Comparison of ENCODE assay signal across 12 cellular contexts in genomic region chr19:5030822-5031221, GRCh38.
DNase-seq lines count a peak whose midpoint lies in the region; TF ChIP-seq lines count a peak whose summit lies in the region.
"Had no signal": no experiment of that assay in that cellular context is flagged by ENCODE, and none has a peak within 500 bp of the region (broad histone marks: within the 10 kb centered on the region; RNA-seq: fewer than 3 reads in every experiment).

No MANE protein-coding gene starts in this region.

- H3K4me1 Mint-ChIP-seq in IgD-negative memory B cell, result peaks cover 4 to 12% (median 4%) of the 10 kb centered on the region in 3 donors
- peaks cover 47% of the 10 kb centered on the region for H3K4me1 Mint-ChIP-seq in chondrocyte (ENCODE audit: low read depth)
- no peaks in the 10 kb centered on the region for H3K4me1 Mint-ChIP-seq in activated naive CD4-positive, alpha-beta T cell treated with anti-CD3 and anti-CD28 coated beads, Interleukin-2, amount 10 ng/mL, durations not matched to agents 7 days and 5 days

- H3K27me3 Mint-ChIP-seq in IgD-negative memory B cell, result no peaks in the 10 kb centered on the region
- no peaks in the 10 kb centered on the region for H3K27me3 Mint-ChIP-seq in chondrocyte (ENCODE audit: low read depth)
- H3K27me3 Mint-ChIP-seq in activated naive CD4-positive, alpha-beta T cell treated with anti-CD3 and anti-CD28 coated beads, Interleukin-2, amount 10 ng/mL, durations not matched to agents 7 days and 5 days, result no peaks in the 10 kb centered on the region
- H3K27me3 Mint-ChIP-seq: stimulated activated naive CD8-positive, alpha-beta T cell treated with anti-CD3 and anti-CD28 coated beads, Interleukin-15, amount 100 ng/mL, for 72 hours; type B pancreatic cell had no signal

- WGBS in neuronal stem cell (ENCODE audit: extremely low coverage in 2 of 2, insufficient read length in 2 of 2, insufficient replicate concordance in 1 of 2), 2 donors, result no CpG with 5 or more reads among the region's 13 CpGs

- H4K20me1 ChIP-seq in BLaER1, result peaks cover 100% of the 10 kb centered on the region

- H3K27ac Mint-ChIP-seq in IgD-negative memory B cell (peak overlapping the region; percentile 52 to 83 (median 67)), chondrocyte (ENCODE audit: unreplicated experiment) (no peak overlapping the region)
- H3K27ac Mint-ChIP-seq in activated naive CD4-positive, alpha-beta T cell treated with anti-CD3 and anti-CD28 coated beads, Interleukin-2, amount 10 ng/mL, durations not matched to agents 7 days and 5 days, result no peak overlapping the region
- H3K27ac Mint-ChIP-seq: stimulated activated naive CD8-positive, alpha-beta T cell treated with anti-CD3 and anti-CD28 coated beads, Interleukin-15, amount 100 ng/mL, for 72 hours; type B pancreatic cell had no signal

- H3K36me3 ChIP-seq in BLaER1 (peaks cover 52% of the 10 kb centered on the region), neuronal stem cell (replicated peaks in 1 of 2; ENCODE audit: control insufficient read depth in 2 of 2, insufficient read depth in 2 of 2, low read length in 2 of 2) (peaks cover 9 to 31% of the 10 kb centered on the region in 2 donors)

- H3K4me2 ChIP-seq in BLaER1 (peak overlapping the region; percentile 82), neuronal stem cell (ENCODE audit: insufficient read depth, low read length, poor library complexity, severe bottlenecking) (no peak overlapping the region)

- peak overlapping the region; percentile 74 for H3K23ac ChIP-seq in neuronal stem cell (ENCODE audit: low read depth, low read length, poor library complexity)

- H3K14ac ChIP-seq in neuronal stem cell (ENCODE audit: low read length), result peak overlapping the region; percentile 49

- H2BK5ac ChIP-seq in neuronal stem cell (ENCODE audit: low read length), result no peak overlapping the region

- 0 out of 2 replicates have a peak overlapping the region, but pooled peaks have one; percentile 10 for H3K9ac ChIP-seq in BLaER1
- peak overlapping the region; percentile 73 for H3K9ac ChIP-seq in neuronal stem cell (ENCODE audit: low read depth, low read length, poor library complexity)
- H3K9ac ChIP-seq: GM23248 had no signal

- CTCF ChIA-PET in activated naive CD4-positive, alpha-beta T cell treated with anti-CD3 and anti-CD28 coated beads, Interleukin-2, amount 10 ng/mL, durations not matched to agents 7 days and 5 days (lab: Charles Lee), result interaction anchor here (0.7 to 7.6 kb wide), 13 partner anchors 14 to 226 kb away, joined by 3 to 74 read pairs (median 7); partner anchors contain the start of gene PLIN3

- no peak for TF ChIP-seq CTCF in chondrocyte (IDR thresholded peaks at IDR 0.05)

- H2AK5ac ChIP-seq in neuronal stem cell (ENCODE audit: low read depth, low read length), result peak overlapping the region; percentile 97

- H3K4ac ChIP-seq in neuronal stem cell (ENCODE audit: low read length), result no peak overlapping the region

- peaks cover 31% of the 10 kb centered on the region for H3K79me1 ChIP-seq in neuronal stem cell (ENCODE audit: low read depth, low read length)

- H3K4me3 ChIP-seq in BLaER1 (no peak overlapping the region), neuronal stem cell (ENCODE audit: low read length in 2 of 2) (no peak overlapping the region)
- H3K4me3 ChIP-seq: GM23248 had no signal

- H2BK120ac ChIP-seq in neuronal stem cell (ENCODE audit: low read depth, low read length), result peak overlapping the region; percentile 41

- no peak overlapping the region for H2AFZ ChIP-seq in neuronal stem cell (ENCODE audit: low read length)
- H2AFZ ChIP-seq: GM23248 had no signal

- H3K27me3 ChIP-seq in BLaER1, result no peaks in the 10 kb centered on the region
- H3K27me3 ChIP-seq in neuronal stem cell (ENCODE audit: control insufficient read depth in 3 of 3, insufficient read depth in 3 of 3, low read depth in 1 of 3, low read length in 3 of 3), result no peaks in the 10 kb centered on the region

- peaks cover 70% of the 10 kb centered on the region for H3K4me1 ChIP-seq in BLaER1
- peaks cover 7 to 8% of the 10 kb centered on the region in 2 donors for H3K4me1 ChIP-seq in neuronal stem cell (ENCODE audit: control insufficient read depth in 2 of 2, insufficient read depth in 1 of 2, low read depth in 1 of 2, low read length in 2 of 2)

- H3K36me3 Mint-ChIP-seq in IgD-negative memory B cell, result peaks cover 2% of the 10 kb centered on the region
- H3K36me3 Mint-ChIP-seq in chondrocyte (ENCODE audit: low read depth), result peaks cover 8% of the 10 kb centered on the region
- peaks cover 5% of the 10 kb centered on the region for H3K36me3 Mint-ChIP-seq in activated naive CD4-positive, alpha-beta T cell treated with anti-CD3 and anti-CD28 coated beads, Interleukin-2, amount 10 ng/mL, durations not matched to agents 7 days and 5 days
- H3K36me3 Mint-ChIP-seq: type B pancreatic cell had no signal

- no peak overlapping the region for H2BK15ac ChIP-seq in neuronal stem cell (ENCODE audit: low read length)

- no peak overlapping the region for H4K8ac ChIP-seq in neuronal stem cell (ENCODE audit: low read depth, low read length)

- H3K9me3 Mint-ChIP-seq in IgD-negative memory B cell, result no peaks in the 10 kb centered on the region
- H3K9me3 Mint-ChIP-seq in chondrocyte (ENCODE audit: low read depth), result no peaks in the 10 kb centered on the region
- H3K9me3 Mint-ChIP-seq in activated naive CD4-positive, alpha-beta T cell treated with anti-CD3 and anti-CD28 coated beads, Interleukin-2, amount 10 ng/mL, durations not matched to agents 7 days and 5 days, result no peaks in the 10 kb centered on the region
- H3K9me3 Mint-ChIP-seq: stimulated activated naive CD8-positive, alpha-beta T cell treated with anti-CD3 and anti-CD28 coated beads, Interleukin-15, amount 100 ng/mL, for 72 hours; type B pancreatic cell had no signal

- peak overlapping the region; percentile 59 for H3K27ac ChIP-seq in BLaER1
- H3K27ac ChIP-seq in neuronal stem cell (replicated peaks; ENCODE audit: low read length), result no peak overlapping the region
- H3K27ac ChIP-seq: GM23248 had no signal

- no peak overlapping the region for H4K91ac ChIP-seq in neuronal stem cell (ENCODE audit: low read depth, low read length, poor library complexity)

- H2BK12ac ChIP-seq in neuronal stem cell (ENCODE audit: low read length), result no peak overlapping the region

- peak; percentile 92 for DNase-seq in chondrocyte (ENCODE audit: low spot score)
- DNase-seq in neuronal stem cell (ENCODE audit: low spot score), result no peak
- DNase-seq in NCI-H446 (lab: John Stamatoyannopoulos, UW), result no peak
- DNase-seq in NCI-H69 (lab: John Stamatoyannopoulos, UW), result no peak
- no peak for DNase-seq in epidermal melanocyte (ENCODE audit: insufficient read length, low spot score)
- DNase-seq in activated naive CD4-positive, alpha-beta T cell treated with anti-CD3 and anti-CD28 coated beads, Interleukin-2, amount 10 ng/mL, durations not matched to agents 7 days and 5 days, result no peak
- DNase-seq: NCI-H1694 treated with DMSO at 0.1 percent for 48 hours had no signal

- H3K18ac ChIP-seq in neuronal stem cell (ENCODE audit: low read length), result peak overlapping the region; percentile 6

- no peaks in the 10 kb centered on the region for H3K9me3 ChIP-seq in BLaER1
- no peaks in the 10 kb centered on the region for H3K9me3 ChIP-seq in neuronal stem cell (replicated peaks in 1 of 2; ENCODE audit: control insufficient read depth in 2 of 2, insufficient read depth in 1 of 2, low read depth in 1 of 2, low read length in 2 of 2)

- no peak overlapping the region for H3K4me3 Mint-ChIP-seq in IgD-negative memory B cell
- no peak overlapping the region for H3K4me3 Mint-ChIP-seq in chondrocyte (ENCODE audit: unreplicated experiment)
- H3K4me3 Mint-ChIP-seq in activated naive CD4-positive, alpha-beta T cell treated with anti-CD3 and anti-CD28 coated beads, Interleukin-2, amount 10 ng/mL, durations not matched to agents 7 days and 5 days, result no peak overlapping the region
- H3K4me3 Mint-ChIP-seq: stimulated activated naive CD8-positive, alpha-beta T cell treated with anti-CD3 and anti-CD28 coated beads, Interleukin-15, amount 100 ng/mL, for 72 hours; type B pancreatic cell had no signal

Comparison
In these comparisons a context has a peak if more than half of its experiments do, and no peak if none do; other contexts are left out.
1. H3K27ac Mint-ChIP-seq: peak in IgD-negative memory B cell (3 of 3); none in chondrocyte (single experiment) and activated naive CD4-positive, alpha-beta T cell treated with anti-CD3 and anti-CD28 coated beads, Interleukin-2, amount 10 ng/mL, durations not matched to agents 7 days and 5 days (single experiment).